In genomic region chr20:47515843-47516242, GRCh38 we compare ENCODE assay signal across 1 cellular context.
TF ChIP-seq lines count a peak whose summit lies in the region.

No MANE protein-coding gene starts in this region.

TF ChIP-seq in WTC11, 78 proteins besides CTCF, POLR2A, EP300 and RAD21:
- TF ChIP-seq ZNF317 (CRISPR knock-in tag; IDR thresholded peaks at IDR 0.05; ENCODE audit: borderline replicate concordance, low read depth) (no peak), RORB (CRISPR knock-in tag; IDR thresholded peaks at IDR 0.05) (no peak), GABPB1 (CRISPR knock-in tag; IDR thresholded peaks at IDR 0.05) (no peak), FOXJ3 (CRISPR knock-in tag; IDR thresholded peaks at IDR 0.05; ENCODE audit: borderline replicate concordance) (no peak), ZMAT4 (CRISPR knock-in tag; IDR thresholded peaks at IDR 0.05) (no peak), OVOL2 (CRISPR knock-in tag; IDR thresholded peaks at IDR 0.05; ENCODE audit: borderline replicate concordance) (no peak), KAT7 (CRISPR knock-in tag; IDR thresholded peaks at IDR 0.05; ENCODE audit: borderline replicate concordance) (no peak), NFATC4 (CRISPR knock-in tag; IDR thresholded peaks at IDR 0.05) (no peak), CREB1 (CRISPR knock-in tag; IDR thresholded peaks at IDR 0.05) (no peak), TEAD4 (CRISPR knock-in tag; IDR thresholded peaks at IDR 0.05) (no peak), ZNF232 (CRISPR knock-in tag; IDR thresholded peaks at IDR 0.05) (no peak), ZNF671 (CRISPR knock-in tag; IDR thresholded peaks at IDR 0.05) (no peak), AR (CRISPR knock-in tag; IDR thresholded peaks at IDR 0.05) (no peak), ZNF121 (CRISPR knock-in tag; IDR thresholded peaks at IDR 0.05) (no peak), NFE2L1 (CRISPR knock-in tag; IDR thresholded peaks at IDR 0.05) (no peak)
- TF ChIP-seq, protein P1, sequence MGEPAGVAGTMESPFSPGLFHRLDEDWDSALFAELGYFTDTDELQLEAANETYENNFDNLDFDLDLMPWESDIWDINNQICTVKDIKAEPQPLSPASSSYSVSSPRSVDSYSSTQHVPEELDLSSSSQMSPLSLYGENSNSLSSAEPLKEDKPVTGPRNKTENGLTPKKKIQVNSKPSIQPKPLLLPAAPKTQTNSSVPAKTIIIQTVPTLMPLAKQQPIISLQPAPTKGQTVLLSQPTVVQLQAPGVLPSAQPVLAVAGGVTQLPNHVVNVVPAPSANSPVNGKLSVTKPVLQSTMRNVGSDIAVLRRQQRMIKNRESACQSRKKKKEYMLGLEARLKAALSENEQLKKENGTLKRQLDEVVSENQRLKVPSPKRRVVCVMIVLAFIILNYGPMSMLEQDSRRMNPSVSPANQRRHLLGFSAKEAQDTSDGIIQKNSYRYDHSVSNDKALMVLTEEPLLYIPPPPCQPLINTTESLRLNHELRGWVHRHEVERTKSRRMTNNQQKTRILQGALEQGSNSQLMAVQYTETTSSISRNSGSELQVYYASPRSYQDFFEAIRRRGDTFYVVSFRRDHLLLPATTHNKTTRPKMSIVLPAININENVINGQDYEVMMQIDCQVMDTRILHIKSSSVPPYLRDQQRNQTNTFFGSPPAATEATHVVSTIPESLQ (CRISPR knock-in tag; IDR thresholded peaks at IDR 0.05): no peak
- TF ChIP-seq, protein P2, sequence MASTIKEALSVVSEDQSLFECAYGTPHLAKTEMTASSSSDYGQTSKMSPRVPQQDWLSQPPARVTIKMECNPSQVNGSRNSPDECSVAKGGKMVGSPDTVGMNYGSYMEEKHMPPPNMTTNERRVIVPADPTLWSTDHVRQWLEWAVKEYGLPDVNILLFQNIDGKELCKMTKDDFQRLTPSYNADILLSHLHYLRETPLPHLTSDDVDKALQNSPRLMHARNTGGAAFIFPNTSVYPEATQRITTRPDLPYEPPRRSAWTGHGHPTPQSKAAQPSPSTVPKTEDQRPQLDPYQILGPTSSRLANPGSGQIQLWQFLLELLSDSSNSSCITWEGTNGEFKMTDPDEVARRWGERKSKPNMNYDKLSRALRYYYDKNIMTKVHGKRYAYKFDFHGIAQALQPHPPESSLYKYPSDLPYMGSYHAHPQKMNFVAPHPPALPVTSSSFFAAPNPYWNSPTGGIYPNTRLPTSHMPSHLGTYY (CRISPR knock-in tag; IDR thresholded peaks at IDR 0.05): no peak
- TF ChIP-seq, protein P3, sequence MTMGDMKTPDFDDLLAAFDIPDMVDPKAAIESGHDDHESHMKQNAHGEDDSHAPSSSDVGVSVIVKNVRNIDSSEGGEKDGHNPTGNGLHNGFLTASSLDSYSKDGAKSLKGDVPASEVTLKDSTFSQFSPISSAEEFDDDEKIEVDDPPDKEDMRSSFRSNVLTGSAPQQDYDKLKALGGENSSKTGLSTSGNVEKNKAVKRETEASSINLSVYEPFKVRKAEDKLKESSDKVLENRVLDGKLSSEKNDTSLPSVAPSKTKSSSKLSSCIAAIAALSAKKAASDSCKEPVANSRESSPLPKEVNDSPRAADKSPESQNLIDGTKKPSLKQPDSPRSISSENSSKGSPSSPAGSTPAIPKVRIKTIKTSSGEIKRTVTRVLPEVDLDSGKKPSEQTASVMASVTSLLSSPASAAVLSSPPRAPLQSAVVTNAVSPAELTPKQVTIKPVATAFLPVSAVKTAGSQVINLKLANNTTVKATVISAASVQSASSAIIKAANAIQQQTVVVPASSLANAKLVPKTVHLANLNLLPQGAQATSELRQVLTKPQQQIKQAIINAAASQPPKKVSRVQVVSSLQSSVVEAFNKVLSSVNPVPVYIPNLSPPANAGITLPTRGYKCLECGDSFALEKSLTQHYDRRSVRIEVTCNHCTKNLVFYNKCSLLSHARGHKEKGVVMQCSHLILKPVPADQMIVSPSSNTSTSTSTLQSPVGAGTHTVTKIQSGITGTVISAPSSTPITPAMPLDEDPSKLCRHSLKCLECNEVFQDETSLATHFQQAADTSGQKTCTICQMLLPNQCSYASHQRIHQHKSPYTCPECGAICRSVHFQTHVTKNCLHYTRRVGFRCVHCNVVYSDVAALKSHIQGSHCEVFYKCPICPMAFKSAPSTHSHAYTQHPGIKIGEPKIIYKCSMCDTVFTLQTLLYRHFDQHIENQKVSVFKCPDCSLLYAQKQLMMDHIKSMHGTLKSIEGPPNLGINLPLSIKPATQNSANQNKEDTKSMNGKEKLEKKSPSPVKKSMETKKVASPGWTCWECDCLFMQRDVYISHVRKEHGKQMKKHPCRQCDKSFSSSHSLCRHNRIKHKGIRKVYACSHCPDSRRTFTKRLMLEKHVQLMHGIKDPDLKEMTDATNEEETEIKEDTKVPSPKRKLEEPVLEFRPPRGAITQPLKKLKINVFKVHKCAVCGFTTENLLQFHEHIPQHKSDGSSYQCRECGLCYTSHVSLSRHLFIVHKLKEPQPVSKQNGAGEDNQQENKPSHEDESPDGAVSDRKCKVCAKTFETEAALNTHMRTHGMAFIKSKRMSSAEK (CRISPR knock-in tag; IDR thresholded peaks at IDR 0.05; ENCODE audit: borderline replicate concordance): no peak
- TF ChIP-seq, protein P4, sequence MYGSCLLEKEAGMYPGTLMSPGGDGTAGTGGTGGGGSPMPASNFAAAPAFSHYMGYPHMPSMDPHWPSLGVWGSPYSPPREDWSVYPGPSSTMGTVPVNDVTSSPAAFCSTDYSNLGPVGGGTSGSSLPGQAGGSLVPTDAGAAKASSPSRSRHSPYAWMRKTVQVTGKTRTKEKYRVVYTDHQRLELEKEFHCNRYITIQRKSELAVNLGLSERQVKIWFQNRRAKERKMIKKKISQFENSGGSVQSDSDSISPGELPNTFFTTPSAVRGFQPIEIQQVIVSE (CRISPR knock-in tag; IDR thresholded peaks at IDR 0.05; ENCODE audit: borderline replicate concordance): no peak
